38 cellular contexts compared by ENCODE assay signal in the genomic region with DNA sequence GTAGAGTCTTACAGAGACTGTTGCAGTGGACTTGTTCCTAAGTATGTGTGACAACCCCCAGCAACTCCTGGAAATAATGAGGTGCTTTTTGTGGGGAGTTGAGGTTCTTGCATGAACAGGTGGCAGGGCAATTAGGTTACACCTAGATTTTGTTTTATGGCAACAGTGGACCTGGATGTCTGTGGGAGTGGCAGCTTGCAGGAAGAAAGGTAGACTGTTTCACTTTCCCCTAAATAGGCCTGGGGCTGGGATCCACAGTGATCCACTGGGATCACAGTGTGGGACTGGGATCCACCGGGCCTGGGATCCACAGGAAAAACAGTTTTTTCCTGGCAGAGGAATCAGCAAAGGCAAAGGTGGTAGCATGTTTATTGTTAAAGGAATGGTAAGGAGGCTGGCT.
"Had no signal": no experiment of that assay in that cellular context is flagged by ENCODE, and none has a peak within 500 bp of the region (broad histone marks: within the 10 kb centered on the region; RNA-seq: fewer than 3 reads in every experiment).

No MANE protein-coding gene starts in this region.

- ATAC-seq: activated CD4-positive, alpha-beta T cell treated with anti-CD3 and anti-CD28 coated beads for 36 hours; activated CD4-positive, CD25-positive, alpha-beta regulatory T cell treated with anti-CD3 and anti-CD28 coated beads, Interleukin-2, amount 50 U/mL, for 24 hours; activated CD8-positive, alpha-beta memory T cell treated with anti-CD3 and anti-CD28 coated beads, Interleukin-2, amount 10 ng/mL, durations not matched to agents 7 days and 5 days; activated CD8-positive, alpha-beta T cell treated with anti-CD3 and anti-CD28 coated beads, Interleukin-2, amount 10 ng/mL, durations not matched to agents 7 days and 5 days; activated naive CD8-positive, alpha-beta T cell treated with anti-CD3 and anti-CD28 coated beads, Interleukin-2, amount 50 U/mL, for 24 hours; WTC11 had no signal

- FAIRE-seq: TTC549 had no signal

- H3K4me3 ChIP-seq: ascending aorta, cardiac muscle cell had no signal

- H3K4me3 Mint-ChIP-seq: activated CD4-positive, alpha-beta memory T cell treated with anti-CD3 and anti-CD28 coated beads, Interleukin-2, amount 10 ng/mL, durations not matched to agents 7 days and 5 days; activated CD4-positive, alpha-beta T cell treated with anti-CD3 and anti-CD28 coated beads for 36 hours; activated CD4-positive, alpha-beta T cell treated with anti-CD3 and anti-CD28 coated beads, Interleukin-2, amount 10 ng/mL, durations not matched to agents 7 days and 5 days; activated CD8-positive, alpha-beta memory T cell treated with anti-CD3 and anti-CD28 coated beads, Interleukin-2, amount 10 ng/mL, durations not matched to agents 7 days and 5 days; activated CD8-positive, alpha-beta T cell treated with anti-CD3 and anti-CD28 coated beads, Interleukin-2, amount 10 ng/mL, durations not matched to agents 7 days and 5 days; activated naive CD4-positive, alpha-beta T cell treated with anti-CD3 and anti-CD28 coated beads, Interleukin-2, amount 10 ng/mL, durations not matched to agents 7 days and 5 days; activated naive CD4-positive, alpha-beta T cell treated with anti-CD3 and anti-CD28 coated beads, Interleukin-2, amount 50 U/mL, for 24 hours; activated naive CD8-positive, alpha-beta T cell; activated naive CD8-positive, alpha-beta T cell treated with anti-CD3 and anti-CD28 coated beads, Interleukin-2, amount 10 ng/mL, durations not matched to agents 7 days and 5 days; activated naive CD8-positive, alpha-beta T cell treated with anti-CD3 and anti-CD28 coated beads, Interleukin-2, amount 50 U/mL, for 24 hours; activated T-cell treated with anti-CD3 and anti-CD28 coated beads, Interleukin-2, amount 50 U/mL, for 24 hours; brain; central memory CD8-positive, alpha-beta T cell; T-helper 1 cell treated with Interleukin-12 subunit alpha and Interleukin-12 subunit beta and Interleukin-4 antibody, amounts not matched to agents 30 μg/mL and 1 μg/mL, for 36 hours; T-helper 2 cell treated with Interferon-gamma antibody and Interleukin-4, amounts not matched to agents 5 μg/mL and 100 μg/mL, for 36 hours; WTC11 had no signal

- H3K27me3 Mint-ChIP-seq: activated CD4-positive, alpha-beta memory T cell treated with anti-CD3 and anti-CD28 coated beads, Interleukin-2, amount 10 ng/mL, durations not matched to agents 7 days and 5 days; activated CD4-positive, alpha-beta T cell treated with anti-CD3 and anti-CD28 coated beads for 36 hours; activated CD4-positive, alpha-beta T cell treated with anti-CD3 and anti-CD28 coated beads, Interleukin-2, amount 10 ng/mL, durations not matched to agents 7 days and 5 days; activated CD8-positive, alpha-beta memory T cell treated with anti-CD3 and anti-CD28 coated beads, Interleukin-2, amount 10 ng/mL, durations not matched to agents 7 days and 5 days; activated naive CD4-positive, alpha-beta T cell treated with anti-CD3 and anti-CD28 coated beads, Interleukin-2, amount 10 ng/mL, durations not matched to agents 7 days and 5 days; activated naive CD4-positive, alpha-beta T cell treated with anti-CD3 and anti-CD28 coated beads, Interleukin-2, amount 50 U/mL, for 24 hours; activated naive CD8-positive, alpha-beta T cell; activated naive CD8-positive, alpha-beta T cell treated with anti-CD3 and anti-CD28 coated beads, Interleukin-2, amount 10 ng/mL, durations not matched to agents 7 days and 5 days; activated naive CD8-positive, alpha-beta T cell treated with anti-CD3 and anti-CD28 coated beads, Interleukin-2, amount 50 U/mL, for 24 hours; brain; central memory CD8-positive, alpha-beta T cell had no signal

- DNase-seq: activated CD4-positive, alpha-beta memory T cell treated with anti-CD3 and anti-CD28 coated beads, Interleukin-2, amount 10 ng/mL, durations not matched to agents 7 days and 5 days; activated CD4-positive, alpha-beta T cell treated with anti-CD3 and anti-CD28 coated beads for 1 hour; activated CD4-positive, alpha-beta T cell treated with anti-CD3 and anti-CD28 coated beads for 36 hours; activated CD4-positive, alpha-beta T cell treated with anti-CD3 and anti-CD28 coated beads for 48 hours; activated CD4-positive, alpha-beta T cell treated with anti-CD3 and anti-CD28 coated beads, Interleukin-2, amount 10 ng/mL, durations not matched to agents 7 days and 5 days; activated CD4-positive, alpha-beta T cell treated with anti-CD3 and anti-CD28 coated beads, Interleukin-2, amount 50 U/mL, for 48 hours; activated CD4-positive, CD25-positive, alpha-beta regulatory T cell; activated CD8-positive, alpha-beta memory T cell treated with anti-CD3 and anti-CD28 coated beads for 24 hours; activated CD8-positive, alpha-beta memory T cell treated with anti-CD3 and anti-CD28 coated beads, Interleukin-2, amount 10 ng/mL, durations not matched to agents 7 days and 5 days; activated CD8-positive, alpha-beta memory T cell treated with anti-CD3 and anti-CD28 coated beads, Interleukin-2, amount 50 U/mL, for 48 hours; activated CD8-positive, alpha-beta T cell treated with anti-CD3 and anti-CD28 coated beads, Interleukin-2, amount 10 ng/mL, durations not matched to agents 7 days and 5 days; activated effector memory CD4-positive, alpha-beta T cell treated with Interleukin-2 at 50 U/mL for 16 hours; activated gamma-delta T cell; activated naive CD4-positive, alpha-beta T cell treated with anti-CD3 and anti-CD28 coated beads, Interleukin-2, amount 10 ng/mL, durations not matched to agents 7 days and 5 days; activated naive CD4-positive, alpha-beta T cell treated with Interleukin-2 at 50 U/mL for 16 hours; activated naive CD8-positive, alpha-beta T cell treated with anti-CD3 and anti-CD28 coated beads, Interleukin-2, amount 10 ng/mL, durations not matched to agents 7 days and 5 days; activated naive CD8-positive, alpha-beta T cell treated with anti-CD3 and anti-CD28 coated beads, Interleukin-2, amount 50 U/mL, for 24 hours; activated T-cell treated with anti-CD3 and anti-CD28 coated beads, Interleukin-2, amount 50 U/mL, for 24 hours; activated T-cell treated with anti-CD3 and anti-CD28 coated beads, Interleukin-2, amount 50 U/mL, for 48 hours; amygdala; anterior cingulate cortex; cerebellar nuclear complex; T-helper 1 cell; T-helper 2 cell; T-helper 9 cell; WERI-Rb-1 had no signal

- H3K27ac ChIP-seq: ascending aorta, cardiac muscle cell, WERI-Rb-1 had no signal

- H3K4me1 Mint-ChIP-seq: activated CD4-positive, alpha-beta memory T cell treated with anti-CD3 and anti-CD28 coated beads, Interleukin-2, amount 10 ng/mL, durations not matched to agents 7 days and 5 days; activated CD4-positive, alpha-beta T cell treated with anti-CD3 and anti-CD28 coated beads for 36 hours; activated CD4-positive, alpha-beta T cell treated with anti-CD3 and anti-CD28 coated beads, Interleukin-2, amount 10 ng/mL, durations not matched to agents 7 days and 5 days; activated CD8-positive, alpha-beta memory T cell treated with anti-CD3 and anti-CD28 coated beads, Interleukin-2, amount 10 ng/mL, durations not matched to agents 7 days and 5 days; activated naive CD4-positive, alpha-beta T cell treated with anti-CD3 and anti-CD28 coated beads, Interleukin-2, amount 10 ng/mL, durations not matched to agents 7 days and 5 days; activated naive CD4-positive, alpha-beta T cell treated with anti-CD3 and anti-CD28 coated beads, Interleukin-2, amount 50 U/mL, for 24 hours; activated naive CD8-positive, alpha-beta T cell treated with anti-CD3 and anti-CD28 coated beads, Interleukin-2, amount 10 ng/mL, durations not matched to agents 7 days and 5 days; activated naive CD8-positive, alpha-beta T cell treated with anti-CD3 and anti-CD28 coated beads, Interleukin-2, amount 50 U/mL, for 24 hours; brain; central memory CD8-positive, alpha-beta T cell had no signal

- H3K9me3 Mint-ChIP-seq: activated CD4-positive, alpha-beta memory T cell treated with anti-CD3 and anti-CD28 coated beads, Interleukin-2, amount 10 ng/mL, durations not matched to agents 7 days and 5 days; activated CD4-positive, alpha-beta T cell treated with anti-CD3 and anti-CD28 coated beads, Interleukin-2, amount 10 ng/mL, durations not matched to agents 7 days and 5 days; activated naive CD4-positive, alpha-beta T cell treated with anti-CD3 and anti-CD28 coated beads, Interleukin-2, amount 10 ng/mL, durations not matched to agents 7 days and 5 days; activated naive CD4-positive, alpha-beta T cell treated with anti-CD3 and anti-CD28 coated beads, Interleukin-2, amount 50 U/mL, for 24 hours; activated naive CD8-positive, alpha-beta T cell treated with anti-CD3 and anti-CD28 coated beads, Interleukin-2, amount 10 ng/mL, durations not matched to agents 7 days and 5 days; activated naive CD8-positive, alpha-beta T cell treated with anti-CD3 and anti-CD28 coated beads, Interleukin-2, amount 50 U/mL, for 24 hours; activated T-cell treated with anti-CD3 and anti-CD28 coated beads, Interleukin-2, amount 50 U/mL, for 24 hours; activated T-helper 2 cell treated with anti-CD3 and anti-CD28 coated beads, Interferon-gamma antibody, Interleukin-2, Interleukin-4, amounts not matched to agents 10 μg/mL and 5 μg/mL and 100 μg/mL, durations not matched to agents 14 hours and 24 hours and 36 hours; central memory CD8-positive, alpha-beta T cell; T-helper 1 cell treated with Interleukin-12 subunit alpha and Interleukin-12 subunit beta and Interleukin-4 antibody, amounts not matched to agents 30 μg/mL and 1 μg/mL, for 36 hours; T-helper 2 cell treated with Interferon-gamma antibody and Interleukin-4, amounts not matched to agents 5 μg/mL and 100 μg/mL, for 36 hours; WTC11 had no signal

- H3K36me3 Mint-ChIP-seq: activated CD8-positive, alpha-beta memory T cell treated with anti-CD3 and anti-CD28 coated beads, Interleukin-2, amount 10 ng/mL, durations not matched to agents 7 days and 5 days; activated naive CD4-positive, alpha-beta T cell treated with anti-CD3 and anti-CD28 coated beads, Interleukin-2, amount 10 ng/mL, durations not matched to agents 7 days and 5 days; activated naive CD4-positive, alpha-beta T cell treated with anti-CD3 and anti-CD28 coated beads, Interleukin-2, amount 50 U/mL, for 24 hours; activated naive CD8-positive, alpha-beta T cell; activated naive CD8-positive, alpha-beta T cell treated with anti-CD3 and anti-CD28 coated beads, Interleukin-2, amount 10 ng/mL, durations not matched to agents 7 days and 5 days; brain; WTC11 had no signal

- H3K4me1 ChIP-seq: ascending aorta had no signal

- H3K9me3 ChIP-seq: ascending aorta had no signal

- H3K36me3 ChIP-seq: ascending aorta, cardiac muscle cell, WERI-Rb-1 had no signal

- H3K27ac Mint-ChIP-seq: activated CD4-positive, alpha-beta memory T cell treated with anti-CD3 and anti-CD28 coated beads, Interleukin-2, amount 10 ng/mL, durations not matched to agents 7 days and 5 days; activated CD4-positive, alpha-beta T cell treated with anti-CD3 and anti-CD28 coated beads for 36 hours; activated CD8-positive, alpha-beta memory T cell treated with anti-CD3 and anti-CD28 coated beads, Interleukin-2, amount 10 ng/mL, durations not matched to agents 7 days and 5 days; activated CD8-positive, alpha-beta T cell treated with anti-CD3 and anti-CD28 coated beads, Interleukin-2, amount 10 ng/mL, durations not matched to agents 7 days and 5 days; activated naive CD4-positive, alpha-beta T cell treated with anti-CD3 and anti-CD28 coated beads, Interleukin-2, amount 10 ng/mL, durations not matched to agents 7 days and 5 days; activated naive CD8-positive, alpha-beta T cell; activated naive CD8-positive, alpha-beta T cell treated with anti-CD3 and anti-CD28 coated beads, Interleukin-2, amount 10 ng/mL, durations not matched to agents 7 days and 5 days; activated naive CD8-positive, alpha-beta T cell treated with anti-CD3 and anti-CD28 coated beads, Interleukin-2, amount 50 U/mL, for 24 hours; activated T-cell treated with anti-CD3 and anti-CD28 coated beads, Interleukin-2, amount 50 U/mL, for 24 hours; activated T-helper 2 cell treated with anti-CD3 and anti-CD28 coated beads, Interferon-gamma antibody, Interleukin-2, Interleukin-4, amounts not matched to agents 10 μg/mL and 5 μg/mL and 100 μg/mL, durations not matched to agents 14 hours and 24 hours and 36 hours; brain; T-helper 1 cell treated with Interleukin-12 subunit alpha and Interleukin-12 subunit beta and Interleukin-4 antibody, amounts not matched to agents 30 μg/mL and 1 μg/mL, for 36 hours; T-helper 2 cell treated with Interferon-gamma antibody and Interleukin-4, amounts not matched to agents 5 μg/mL and 100 μg/mL, for 36 hours; WTC11 had no signal

- H3K27me3 ChIP-seq: ascending aorta, cardiac muscle cell had no signal
